Comparison of ENCODE assay signal across 16 cellular contexts in genomic region chr5:9467199-9468069, GRCh38.
DNase-seq lines count a peak whose midpoint lies in the region; ATAC-seq, FAIRE-seq and TF ChIP-seq lines count a peak whose summit lies in the region.
"Had no signal": no experiment of that assay in that cellular context is flagged by ENCODE, and none has a peak within 500 bp of the region (broad histone marks: within the 10 kb centered on the region; RNA-seq: fewer than 3 reads in every experiment).

No MANE protein-coding gene starts in this region.

- peak overlapping the region; percentile 69 for H3K4me2 ChIP-seq in astrocyte (ENCODE audit: low read length)

- H3K4me3 Mint-ChIP-seq in astrocyte (ENCODE audit: unreplicated experiment) (no peak overlapping the region), immature natural killer cell (no peak overlapping the region)
- no peak overlapping the region for H3K4me3 Mint-ChIP-seq in activated naive CD4-positive, alpha-beta T cell treated with anti-CD3 and anti-CD28 coated beads, Interleukin-2, amount 10 ng/mL, durations not matched to agents 7 days and 5 days
- H3K4me3 Mint-ChIP-seq: central memory CD8-positive, alpha-beta T cell had no signal

- no peak for TF ChIP-seq POLR2A in lower leg skin (IDR thresholded peaks at IDR 0.05)

- H2AFZ ChIP-seq in astrocyte (ENCODE audit: low read depth, low read length), result peak overlapping the region; percentile 38

- no peaks in the 10 kb centered on the region for H3K9me3 ChIP-seq in astrocyte (ENCODE audit: insufficient read depth, low read depth, low read length)
- H3K9me3 ChIP-seq in thoracic aorta, result no peaks in the 10 kb centered on the region

- WGBS in lower leg skin, 2 donors, result 36 to 39% methylated on average over 13 of the region's 13 CpGs

- H3K27me3 Mint-ChIP-seq in astrocyte (ENCODE audit: low read depth, unreplicated experiment) (no peaks in the 10 kb centered on the region), immature natural killer cell (ENCODE audit: low read depth in 3 of 3) (no peaks in the 10 kb centered on the region)
- no peaks in the 10 kb centered on the region for H3K27me3 Mint-ChIP-seq in activated naive CD4-positive, alpha-beta T cell treated with anti-CD3 and anti-CD28 coated beads, Interleukin-2, amount 10 ng/mL, durations not matched to agents 7 days and 5 days
- H3K27me3 Mint-ChIP-seq: central memory CD8-positive, alpha-beta T cell had no signal

- H3K27ac ChIP-seq in astrocyte (ENCODE audit: low read depth, low read length) (peak overlapping the region; percentile 58), thoracic aorta (peak overlapping the region; percentile 44 to 61)

- peak overlapping the region; percentile 39 for H3K9ac ChIP-seq in astrocyte (ENCODE audit: low read length)

- intact Hi-C loops in lower leg skin (cut with DNase I; ENCODE audit: low total_unique reads), result no loop called here

- H3K79me2 ChIP-seq in astrocyte (ENCODE audit: insufficient read depth, low read length), result no peaks in the 10 kb centered on the region

- H3K4me1 ChIP-seq in astrocyte (ENCODE audit: insufficient read depth, low read length), result peaks cover 14% of the 10 kb centered on the region
- H3K4me1 ChIP-seq in thoracic aorta (ENCODE audit: control insufficient read depth in 1 of 2, low read depth in 2 of 2), result peaks cover 0 to 11% of the 10 kb centered on the region in 2 donors

- H3K9me3 Mint-ChIP-seq in astrocyte (ENCODE audit: unreplicated experiment), result no peaks in the 10 kb centered on the region
- peaks cover 5 to 17% (median 10%) of the 10 kb centered on the region in 6 donors for H3K9me3 Mint-ChIP-seq in immature natural killer cell
- H3K9me3 Mint-ChIP-seq in activated naive CD4-positive, alpha-beta T cell treated with anti-CD3 and anti-CD28 coated beads, Interleukin-2, amount 10 ng/mL, durations not matched to agents 7 days and 5 days, result no peaks in the 10 kb centered on the region
- H3K9me3 Mint-ChIP-seq: central memory CD8-positive, alpha-beta T cell had no signal

- TF ChIP-seq CTCF in astrocyte (IDR thresholded peaks at IDR 0.05; ENCODE audit: insufficient read depth, low read depth, low read length) (no peak), lower leg skin (IDR thresholded peaks at IDR 0.05) (no peak), thoracic aorta (IDR thresholded peaks at IDR 0.05) (no peak)

- CTCF ChIA-PET in activated naive CD4-positive, alpha-beta T cell treated with anti-CD3 and anti-CD28 coated beads, Interleukin-2, amount 10 ng/mL, durations not matched to agents 7 days and 5 days (lab: Charles Lee), result no interaction called here

- no peak for ATAC-seq in thoracic aorta (ENCODE audit: insufficient number of reproducible peaks, low FRiP score, low read depth)
- ATAC-seq: HCT116 had no signal

- no peaks in the 10 kb centered on the region for H3K27me3 ChIP-seq in astrocyte (ENCODE audit: insufficient read depth, low read length)
- H3K27me3 ChIP-seq in thoracic aorta (replicated peaks; ENCODE audit: insufficient read depth), result no peaks in the 10 kb centered on the region

- H3K4me3 ChIP-seq in astrocyte (ENCODE audit: insufficient read depth, low read depth, low read length) (no peak overlapping the region), lower leg skin (ENCODE audit: low read depth, poor library complexity, severe bottlenecking) (no peak overlapping the region), thoracic aorta (peak overlapping the region; percentile 18)

- no peaks in the 10 kb centered on the region for H3K36me3 Mint-ChIP-seq in astrocyte (ENCODE audit: low read depth, unreplicated experiment)
- no peaks in the 10 kb centered on the region for H3K36me3 Mint-ChIP-seq in immature natural killer cell
- H3K36me3 Mint-ChIP-seq in activated naive CD4-positive, alpha-beta T cell treated with anti-CD3 and anti-CD28 coated beads, Interleukin-2, amount 10 ng/mL, durations not matched to agents 7 days and 5 days, result no peaks in the 10 kb centered on the region

- H3K27ac Mint-ChIP-seq in astrocyte (ENCODE audit: unreplicated experiment) (peak overlapping the region; percentile 82), immature natural killer cell (no peak overlapping the region)
- H3K27ac Mint-ChIP-seq in activated naive CD4-positive, alpha-beta T cell treated with anti-CD3 and anti-CD28 coated beads, Interleukin-2, amount 10 ng/mL, durations not matched to agents 7 days and 5 days, result no peak overlapping the region

- DNase-seq in HTR-8/SVneo (ENCODE audit: insufficient read length, low spot score), result peak; percentile 10
- no peak for DNase-seq in astrocyte (ENCODE audit: low read depth)
- peak; percentile 74 to 87 for DNase-seq in lower leg skin (ENCODE audit: low spot score in 2 of 2)
- DNase-seq in thoracic aorta (ENCODE audit: low spot score), result no peak
- DNase-seq in immature natural killer cell, result no peak
- no peak for DNase-seq in activated T-cell treated with anti-CD3 and anti-CD28 coated beads, Interleukin-2, amount 50 U/mL, for 48 hours
- DNase-seq in activated naive CD4-positive, alpha-beta T cell treated with anti-CD3 and anti-CD28 coated beads, Interleukin-2, amount 10 ng/mL, durations not matched to agents 7 days and 5 days, result no peak
- DNase-seq in DMS153 (lab: John Stamatoyannopoulos, UW), result no peak
- DNase-seq: activated gamma-delta T cell; midbrain; NCI-H1092 treated with DMSO at 0.1 percent for 48 hours; NCI-H510A treated with DMSO at 0.1 percent for 48 hours; RPMI8226; stimulated activated naive CD4-positive, alpha-beta T cell had no signal

- FAIRE-seq in HTR-8/SVneo (lab: Jason Lieb, UNC), result peak; percentile 28
- no peak for FAIRE-seq in astrocyte (lab: Jason Lieb, UNC)

- H3K4me1 Mint-ChIP-seq in astrocyte (ENCODE audit: low read depth, unreplicated experiment) (peaks cover 22% of the 10 kb centered on the region), immature natural killer cell (no peaks in the 10 kb centered on the region)
- H3K4me1 Mint-ChIP-seq in activated naive CD4-positive, alpha-beta T cell treated with anti-CD3 and anti-CD28 coated beads, Interleukin-2, amount 10 ng/mL, durations not matched to agents 7 days and 5 days, result no peaks in the 10 kb centered on the region
- H3K4me1 Mint-ChIP-seq: central memory CD8-positive, alpha-beta T cell had no signal

- H4K20me1 ChIP-seq in astrocyte (ENCODE audit: insufficient read depth, low read length), result peaks cover 4% of the 10 kb centered on the region

- H3K36me3 ChIP-seq in astrocyte (ENCODE audit: insufficient read depth, low read length) (no peaks in the 10 kb centered on the region), thoracic aorta (no peaks in the 10 kb centered on the region)

Comparison
In these comparisons a context has a peak if more than half of its experiments do, and no peak if none do; other contexts are left out.
1. DNase-seq: peak in HTR-8/SVneo (single experiment) and lower leg skin (2 of 2); none in astrocyte (single experiment), thoracic aorta (single experiment), immature natural killer cell (0 of 3), activated T-cell treated with anti-CD3 and anti-CD28 coated beads, Interleukin-2, amount 50 U/mL, for 48 hours (0 of 2), activated naive CD4-positive, alpha-beta T cell treated with anti-CD3 and anti-CD28 coated beads, Interleukin-2, amount 10 ng/mL, durations not matched to agents 7 days and 5 days (single experiment) and DMS153 (single experiment).